In the genomic region with DNA sequence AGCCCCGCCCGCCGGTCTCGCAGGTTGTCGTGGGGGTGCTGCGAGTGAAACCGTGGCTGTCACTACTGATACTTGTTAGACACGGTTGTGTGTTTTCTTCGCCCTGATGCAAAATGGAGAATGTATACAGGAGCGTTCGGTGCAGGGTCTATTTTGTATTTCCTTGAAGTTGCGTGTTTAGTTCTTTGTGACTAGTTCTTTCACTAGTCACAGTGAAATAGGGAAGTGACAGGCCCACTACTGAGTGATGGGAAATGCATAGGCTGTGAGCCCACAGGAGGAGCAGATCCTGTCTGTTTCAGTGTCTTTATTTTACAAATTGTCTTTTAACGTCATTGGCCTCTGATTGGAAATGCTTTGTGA, we compare ENCODE assay signal across 8 cellular contexts. TPM values are rescaled to one million over a fixed set of nuclear protein-coding genes. Genes with fewer than 3 reads are reported as not detected.
DNase-seq lines count a peak whose midpoint lies in the region; ATAC-seq, FAIRE-seq and TF ChIP-seq lines count a peak whose summit lies in the region.

No MANE protein-coding gene starts in this region.

- H2AFZ ChIP-seq in keratinocyte (ENCODE audit: control insufficient read depth, low read length), result peak overlapping the region; percentile 97

- no peaks in the 10 kb centered on the region for H4K20me1 ChIP-seq in keratinocyte (ENCODE audit: control insufficient read depth, extremely low read depth, insufficient read depth, low read length)

- TF ChIP-seq EP300 in suprapubic skin (IDR thresholded peaks at IDR 0.05), result no peak

- no peaks in the 10 kb centered on the region for H3K27me3 Mint-ChIP-seq in activated naive CD8-positive, alpha-beta T cell treated with anti-CD3 and anti-CD28 coated beads for 36 hours

- TF ChIP-seq POLR2A in suprapubic skin (IDR thresholded peaks at IDR 0.05), result no peak

- H3K4me3 Mint-ChIP-seq in activated naive CD8-positive, alpha-beta T cell treated with anti-CD3 and anti-CD28 coated beads for 36 hours, result peak overlapping the region; percentile 94

- peak overlapping the region; percentile 96 for H3K9ac ChIP-seq in keratinocyte (ENCODE audit: control insufficient read depth, extremely low read depth, insufficient read depth, low read length)

- peaks cover 38% of the 10 kb centered on the region for H3K79me2 ChIP-seq in keratinocyte (ENCODE audit: control insufficient read depth, insufficient read depth, low read length)

- DNase-seq in Jurkat, Clone E6-1 (ENCODE audit: low read depth, low spot score), result no peak
- no peak for DNase-seq in activated naive CD8-positive, alpha-beta T cell treated with anti-CD3 and anti-CD28 coated beads for 36 hours
- no peak for DNase-seq in keratinocyte (ENCODE audit: low read depth, low spot score)
- DNase-seq in suprapubic skin (ENCODE audit: low spot score in 2 of 2), result no peak
- DNase-seq in NCI-H1694 (lab: John Stamatoyannopoulos, UW), result no peak
- DNase-seq in globus pallidus (ENCODE audit: low spot score), result no peak

- no peaks in the 10 kb centered on the region for H3K9me3 ChIP-seq in keratinocyte (ENCODE audit: control insufficient read depth, low read depth, low read length)
- no peaks in the 10 kb centered on the region for H3K9me3 ChIP-seq in suprapubic skin

- no peaks in the 10 kb centered on the region for H3K27me3 ChIP-seq in keratinocyte (ENCODE audit: control insufficient read depth, extremely low read depth, insufficient read depth, low read length)
- H3K27me3 ChIP-seq in suprapubic skin, result no peaks in the 10 kb centered on the region

- H3K27ac ChIP-seq in keratinocyte (ENCODE audit: control insufficient read depth, insufficient read depth, low read length) (peak overlapping the region; percentile 86), suprapubic skin (peak overlapping the region; percentile 63)

- H3K36me3 ChIP-seq in keratinocyte (ENCODE audit: control insufficient read depth in 2 of 2, extremely low read depth in 1 of 2, insufficient read depth in 2 of 2, low read length in 2 of 2), result no peaks in the 10 kb centered on the region
- no peaks in the 10 kb centered on the region for H3K36me3 ChIP-seq in suprapubic skin

- under 1% methylated on average over 11 of the region's 13 CpGs for WGBS in suprapubic skin

- H3K4me3 ChIP-seq in GM08714 (ENCODE audit: low read length) (peak overlapping the region; percentile 82), keratinocyte (ENCODE audit: control insufficient read depth in 2 of 3, extremely low read depth in 1 of 3, insufficient read depth in 2 of 3, low read depth in 1 of 3, low read length in 3 of 3) (peak overlapping the region; percentile 71 to 94 (median 93)), suprapubic skin (peak overlapping the region; percentile 62)
- H3K4me3 ChIP-seq in Jurkat, Clone E6-1 (ENCODE audit: low read length), result peak overlapping the region; percentile 74

- peak; percentile 17 for FAIRE-seq in keratinocyte (lab: Jason Lieb, UNC)

- dilution Hi-C loops in keratinocyte (cut with MboI; ENCODE audit: extremely low pct_ligation_motif_present, low sequenced_read_pairs), result no loop called here

- H3K9me1 ChIP-seq in keratinocyte (ENCODE audit: control insufficient read depth, extremely low read depth, insufficient read depth, low read length), result no peaks in the 10 kb centered on the region

- H3K27ac Mint-ChIP-seq in activated naive CD8-positive, alpha-beta T cell treated with anti-CD3 and anti-CD28 coated beads for 36 hours, result peak overlapping the region; percentile 92

- no peaks in the 10 kb centered on the region for H3K36me3 Mint-ChIP-seq in activated naive CD8-positive, alpha-beta T cell treated with anti-CD3 and anti-CD28 coated beads for 36 hours

- TF ChIP-seq CTCF in keratinocyte (optimal IDR thresholded peaks at IDR 0.05 in 1 of 3, IDR thresholded peaks at IDR 0.05 in 1 of 3, conservative IDR thresholded peaks at IDR 0.05 in 1 of 3; ENCODE audit: extremely low read depth in 1 of 3, insufficient read depth in 2 of 3, low read length in 3 of 3) (no peak), suprapubic skin (IDR thresholded peaks at IDR 0.05) (no peak)

- H3K4me1 ChIP-seq in keratinocyte (ENCODE audit: control insufficient read depth, extremely low read depth, insufficient read depth, low read length), result peaks cover 3% of the 10 kb centered on the region
- H3K4me1 ChIP-seq in suprapubic skin, result peaks cover 11% of the 10 kb centered on the region

- H3K4me1 Mint-ChIP-seq in activated naive CD8-positive, alpha-beta T cell treated with anti-CD3 and anti-CD28 coated beads for 36 hours, result peaks cover 17% of the 10 kb centered on the region

- no peaks in the 10 kb centered on the region for H3K9me3 Mint-ChIP-seq in activated naive CD8-positive, alpha-beta T cell treated with anti-CD3 and anti-CD28 coated beads for 36 hours

- peak overlapping the region; percentile 99 for H3K4me2 ChIP-seq in keratinocyte (ENCODE audit: control insufficient read depth, extremely low read depth, insufficient read depth, low read depth, low read length)

- peak; percentile 32 for ATAC-seq in GM21576 (IDR thresholded peaks at IDR 0.05; ENCODE audit: unreplicated experiment)

RNA-seq across cellular contexts. Expression of a gene that starts 0.7 kb away (rescaled TPM):
- polyA plus RNA-seq in Jurkat, Clone E6-1 (2012; ENCODE audit: insufficient read depth, insufficient read length), result 16.2 TPM
- 10 to 100 TPM; 20.3 to 21.1 TPM for total RNA-seq in activated naive CD8-positive, alpha-beta T cell treated with anti-CD3 and anti-CD28 coated beads for 36 hours
- 13.6 to 19.1 TPM (median 15.8 TPM) in 3 replicates for polyA plus RNA-seq in keratinocyte
- 10.5 TPM for polyA plus RNA-seq in keratinocyte (2011; ENCODE audit: low read depth)
- 11.4 and 19.1 TPM in 2 replicates for polyA plus RNA-seq in keratinocyte (2011; cell fraction: cytosol; rRNA removed)
- 17.7 and 24.0 TPM in 2 replicates for polyA plus RNA-seq in keratinocyte (2011; cell fraction: nucleus; rRNA removed)
- polyA plus RNA-seq in keratinocyte (2012; ENCODE audit: low replicate concordance), result 13.8 and 14.0 TPM in 2 replicates
- 5.3 to 15.9 TPM (median 11.5 TPM) in 3 replicates for polyA minus RNA-seq in keratinocyte
- polyA minus RNA-seq in keratinocyte (2011; cell fraction: cytosol; rRNA and poly(A)+ RNA removed), result 11.7 TPM
- 7.4 and 14.7 TPM in 2 replicates for polyA minus RNA-seq in keratinocyte (2011; cell fraction: nucleus; rRNA and poly(A)+ RNA removed)
- total RNA-seq in suprapubic skin, result 10 to 100 TPM; 12.4 to 17.3 (median 15.7) TPM

RNA-seq across cellular contexts. Expression of a gene that starts 10.6 kb away (rescaled TPM):
- polyA plus RNA-seq in Jurkat, Clone E6-1 (2012; ENCODE audit: insufficient read depth, insufficient read length), result 30.0 TPM
- 10 to 100 TPM; 19.3 to 19.6 TPM for total RNA-seq in activated naive CD8-positive, alpha-beta T cell treated with anti-CD3 and anti-CD28 coated beads for 36 hours
- 10.5 to 19.1 TPM (median 12.3 TPM) in 3 replicates for polyA plus RNA-seq in keratinocyte
- polyA plus RNA-seq in keratinocyte (2011; ENCODE audit: low read depth), result 6.3 TPM
- 9.4 and 17.5 TPM in 2 replicates for polyA plus RNA-seq in keratinocyte (2011; cell fraction: cytosol; rRNA removed)
- polyA plus RNA-seq in keratinocyte (2011; cell fraction: nucleus; rRNA removed), result 10.0 and 16.0 TPM in 2 replicates
- 8.4 and 13.2 TPM in 2 replicates for polyA plus RNA-seq in keratinocyte (2012; ENCODE audit: low replicate concordance)
- polyA minus RNA-seq in keratinocyte, result 1.2 to 17.1 TPM (median 7.4 TPM) in 3 replicates
- 17.6 TPM for polyA minus RNA-seq in keratinocyte (2011; cell fraction: cytosol; rRNA and poly(A)+ RNA removed)
- polyA minus RNA-seq in keratinocyte (2011; cell fraction: nucleus; rRNA and poly(A)+ RNA removed), result 8.1 and 13.6 TPM in 2 replicates
- 10 to 100 TPM; 11.4 to 23.8 (median 15.3) TPM for total RNA-seq in suprapubic skin

RNA-seq across cellular contexts. Expression of a gene that starts 58.1 kb away (rescaled TPM):
- 18.1 TPM for polyA plus RNA-seq in Jurkat, Clone E6-1 (2012; ENCODE audit: insufficient read depth, insufficient read length)
- total RNA-seq in activated naive CD8-positive, alpha-beta T cell treated with anti-CD3 and anti-CD28 coated beads for 36 hours, result 1 to 10 TPM; 8.7 to 9.6 TPM
- 8.6 to 13.2 TPM (median 9.0 TPM) in 3 replicates for polyA plus RNA-seq in keratinocyte
- polyA plus RNA-seq in keratinocyte (2011; ENCODE audit: low read depth), result 4.1 TPM
- 5.6 and 8.3 TPM in 2 replicates for polyA plus RNA-seq in keratinocyte (2011; cell fraction: cytosol; rRNA removed)
- polyA plus RNA-seq in keratinocyte (2011; cell fraction: nucleus; rRNA removed), result 12.2 and 14.8 TPM in 2 replicates
- polyA plus RNA-seq in keratinocyte (2012; ENCODE audit: low replicate concordance), result 9.6 and 13.6 TPM in 2 replicates
- polyA minus RNA-seq in keratinocyte, result 24.9 to 47.9 TPM (median 32.6 TPM) in 3 replicates
- 32.8 TPM for polyA minus RNA-seq in keratinocyte (2011; cell fraction: cytosol; rRNA and poly(A)+ RNA removed)
- polyA minus RNA-seq in keratinocyte (2011; cell fraction: nucleus; rRNA and poly(A)+ RNA removed), result 23.2 and 32.0 TPM in 2 replicates
- 10 to 100 TPM; 63.5 to 75.5 (median 67.3) TPM for total RNA-seq in suprapubic skin

Comparison
In these comparisons a context has a peak if more than half of its experiments do, and no peak if none do; other contexts are left out.
1. RNA of a gene that starts 58.1 kb away (total RNA-seq): 63.5 to 75.5 TPM in suprapubic skin; 8.7 to 9.6 TPM in activated naive CD8-positive, alpha-beta T cell treated with anti-CD3 and anti-CD28 coated beads for 36 hours; every median in the first group is over 4 times any median in the second.
2. Peak in every context shown above with its lines, with median percentiles within 50 percentile points of each other: H3K4me3 ChIP-seq.